Comparison of ENCODE assay signal across 19 cellular contexts in the genomic region with DNA sequence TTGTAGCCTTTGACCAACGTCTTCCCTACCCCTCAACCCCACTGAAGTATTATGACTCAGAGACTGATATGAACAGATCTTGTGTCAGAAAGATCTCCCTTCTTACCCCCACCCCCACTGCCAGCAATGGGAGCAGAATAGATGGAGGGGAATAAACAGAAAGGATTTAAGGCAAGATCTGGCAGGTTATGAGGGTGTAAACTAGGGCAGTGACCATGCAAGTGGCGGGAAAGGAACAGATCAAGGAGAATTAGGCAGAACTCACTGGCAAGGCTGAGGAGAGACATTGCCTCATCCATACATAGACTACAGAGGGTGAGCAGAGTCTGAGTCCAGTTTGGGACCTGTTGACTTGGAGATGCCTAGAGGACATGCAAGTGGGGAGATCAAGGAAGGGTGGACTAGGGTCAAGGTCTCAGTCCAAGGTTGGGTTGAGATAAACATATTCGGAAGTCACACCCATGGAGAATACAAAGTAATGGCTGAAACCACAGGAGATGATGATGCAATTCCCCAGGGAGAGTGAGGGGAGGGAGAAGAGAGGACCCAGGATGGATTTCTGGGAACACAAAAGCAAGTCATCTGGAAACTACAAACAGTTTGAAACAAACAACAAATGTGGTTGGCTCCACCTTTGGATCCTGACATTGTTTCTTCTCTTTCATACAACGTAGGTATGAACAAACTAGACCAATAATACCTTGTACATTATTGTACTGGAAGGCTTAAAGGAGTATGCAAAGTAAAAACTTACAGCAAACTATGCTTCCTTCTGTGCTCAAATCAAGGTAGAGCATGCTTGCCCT. TPM values are rescaled to one million over a fixed set of nuclear protein-coding genes. Genes with fewer than 3 reads are reported as not detected.
"Had no signal": no experiment of that assay in that cellular context is flagged by ENCODE, and none has a peak within 500 bp of the region (broad histone marks: within the 10 kb centered on the region; RNA-seq: fewer than 3 reads in every experiment).

No MANE protein-coding gene starts in this region.

- H3K4me3 Mint-ChIP-seq: activated naive CD8-positive, alpha-beta T cell; central memory CD8-positive, alpha-beta T cell; naive thymus-derived CD8-positive, alpha-beta T cell had no signal

- H3K36me3 Mint-ChIP-seq: naive thymus-derived CD8-positive, alpha-beta T cell had no signal

- ATAC-seq: activated CD4-positive, CD25-positive, alpha-beta regulatory T cell treated with anti-CD3 and anti-CD28 coated beads, Interleukin-2, amount 50 U/mL, for 24 hours; left lung; naive thymus-derived CD8-positive, alpha-beta T cell had no signal

- DNase-seq: activated CD8-positive, alpha-beta memory T cell treated with anti-CD3 and anti-CD28 coated beads, Interleukin-2, amount 50 U/mL, for 4 hours; activated effector memory CD4-positive, alpha-beta T cell treated with anti-CD3 and anti-CD28 coated beads, Interleukin-2, amount 50 U/mL, for 16 hours; activated T-cell treated with anti-CD3 and anti-CD28 coated beads, Interleukin-2, amount 50 U/mL, for 48 hours; brain microvascular endothelial cell; cortex of kidney; effector CD8-positive, alpha-beta T cell; esophagus squamous epithelium; left lung; mammary epithelial cell; naive thymus-derived CD8-positive, alpha-beta T cell; nucleus accumbens; stimulated activated CD4-positive, alpha-beta T cell treated with anti-CD3 and anti-CD28 coated beads, Interleukin-15, amount 100 ng/mL, for 24 hours; stimulated activated CD4-positive, alpha-beta T cell treated with anti-CD3 and anti-CD28 coated beads, Interleukin-4, amount 100 ng/mL, for 1 hour; stimulated activated naive CD4-positive, alpha-beta T cell treated with Interleukin-2 at 50 U/mL for 16 hours; substantia nigra; transverse colon had no signal

- H3K27ac Mint-ChIP-seq: activated naive CD8-positive, alpha-beta T cell had no signal

- H3K9me3 Mint-ChIP-seq: central memory CD8-positive, alpha-beta T cell; naive thymus-derived CD8-positive, alpha-beta T cell had no signal

RNA-seq across cellular contexts. Expression of a gene that starts 44.9 kb away (rescaled TPM):
- total RNA-seq: naive thymus-derived CD8-positive, alpha-beta T cell had no signal
